Comparison of ENCODE assay signal across 1 cellular context in genomic region chr7:105354383-105354782, GRCh38.
TF ChIP-seq lines count a peak whose summit lies in the region.

No MANE protein-coding gene starts in this region.

TF ChIP-seq in GM12878, 131 proteins besides CTCF, POLR2A, EP300 and RAD21 (continued from another document):
- TF ChIP-seq WRNIP1 (IDR thresholded peaks at IDR 0.05; ENCODE audit: borderline replicate concordance, low read depth, low read length) (no peak), PAX5 (IDR thresholded peaks at IDR 0.05; ENCODE audit: borderline replicate concordance, low read depth, low read length) (peak; percentile 49; the same call in 1 of the 2 replicates)
TF ChIP-seq in GM12878: peak in this region for 1.
